ENCODE assay signal across 1 cellular context in the genomic region with DNA sequence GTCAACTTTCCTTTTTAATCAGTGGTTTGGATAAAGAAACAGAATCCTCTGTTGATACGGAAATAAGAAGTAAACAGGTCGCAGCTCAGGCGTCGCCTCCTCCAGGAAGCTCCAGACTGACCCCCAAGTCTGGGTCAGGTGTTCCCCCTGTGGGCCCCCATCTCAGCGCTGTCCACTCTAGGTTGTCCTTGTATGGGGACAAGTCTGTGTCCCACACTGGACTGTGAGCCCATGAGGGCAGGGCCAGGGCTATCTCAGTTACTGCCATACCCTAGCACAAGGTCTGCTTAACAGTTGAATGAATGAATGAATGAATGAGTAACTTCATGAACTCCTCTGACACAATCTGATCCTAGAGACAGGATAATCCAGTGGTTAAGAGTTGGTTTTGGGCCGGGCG.
TF ChIP-seq lines count a peak whose summit lies in the region.

No MANE protein-coding gene starts in this region.

TF ChIP-seq in WTC11, 78 proteins besides CTCF, POLR2A, EP300 and RAD21 (continued from another document):
- TF ChIP-seq ERG (CRISPR knock-in tag; IDR thresholded peaks at IDR 0.05): no peak
- no peak for TF ChIP-seq SOX15 (CRISPR knock-in tag; IDR thresholded peaks at IDR 0.05)
- TF ChIP-seq ZNF121 (CRISPR knock-in tag; IDR thresholded peaks at IDR 0.05): no peak
- TF ChIP-seq E2F5 (CRISPR knock-in tag; IDR thresholded peaks at IDR 0.05): no peak
